Comparison of ENCODE assay signal across 8 cellular contexts in genomic region chr13:99431927-99432636, GRCh38.
DNase-seq lines count a peak whose midpoint lies in the region; ATAC-seq and TF ChIP-seq lines count a peak whose summit lies in the region.

No MANE protein-coding gene starts in this region.

- no peak overlapping the region for H2AK5ac ChIP-seq in mesenchymal stem cell (ENCODE audit: low read length, severe bottlenecking)

- H3K23ac ChIP-seq in mesenchymal stem cell (ENCODE audit: low read length in 2 of 2) = no peak overlapping the region

- peak overlapping the region; percentile 79 for H2AFZ ChIP-seq in mesenchymal stem cell (ENCODE audit: low read depth, low read length)

- TF ChIP-seq POLR2A in vagina (IDR thresholded peaks at IDR 0.05) = no peak

- no peak overlapping the region for H3K4ac ChIP-seq in mesenchymal stem cell (ENCODE audit: low read depth in 1 of 2, low read length in 2 of 2)

- H3K36me3 ChIP-seq in mesenchymal stem cell (ENCODE audit: control insufficient read depth in 1 of 2, insufficient read depth in 2 of 2, low read depth in 1 of 2, low read length in 2 of 2) (no peaks in the 10 kb centered on the region), vagina (no peaks in the 10 kb centered on the region)

- TF ChIP-seq CTCF in vagina (IDR thresholded peaks at IDR 0.05) (no peak), foreskin keratinocyte (conservative IDR thresholded peaks at IDR 0.05) (no peak), glutamatergic neuron (IDR thresholded peaks at IDR 0.05; ENCODE audit: partially characterized antibody, unreplicated experiment) (no peak)

- no peak overlapping the region for H3K4me2 ChIP-seq in mesenchymal stem cell (ENCODE audit: low read length, poor library complexity, severe bottlenecking)

- no peak overlapping the region for H3K14ac ChIP-seq in mesenchymal stem cell (ENCODE audit: low read length in 2 of 2)

- H2BK15ac ChIP-seq in mesenchymal stem cell (ENCODE audit: low read depth, poor library complexity, severe bottlenecking) = no peak overlapping the region

- H3K27ac ChIP-seq in mesenchymal stem cell (ENCODE audit: low read length, poor library complexity, severe bottlenecking) (no peak overlapping the region), vagina (no peak overlapping the region), foreskin keratinocyte (no peak overlapping the region)

- H3K4me1 ChIP-seq in mesenchymal stem cell (ENCODE audit: control insufficient read depth, insufficient read depth, low read depth, low read length) = peaks cover 10% of the 10 kb centered on the region
- H3K4me1 ChIP-seq in vagina = peaks cover 20% of the 10 kb centered on the region
- H3K4me1 ChIP-seq in foreskin keratinocyte = no peaks in the 10 kb centered on the region

- H4K91ac ChIP-seq in mesenchymal stem cell (ENCODE audit: low read length) = no peak overlapping the region

- H3K9me3 ChIP-seq in mesenchymal stem cell (ENCODE audit: control insufficient read depth, low read length) (no peaks in the 10 kb centered on the region), vagina (no peaks in the 10 kb centered on the region)

- peak overlapping the region in 1 of 2 experiments; percentile 51 for H2BK12ac ChIP-seq in mesenchymal stem cell (ENCODE audit: low read length in 2 of 2)

- no peak overlapping the region for H4K8ac ChIP-seq in mesenchymal stem cell (ENCODE audit: low read length)

- H3K9ac ChIP-seq in mesenchymal stem cell (ENCODE audit: low read length) = peak overlapping the region; percentile 80

- no peaks in the 10 kb centered on the region for H3K9me3 Mint-ChIP-seq in T-helper 2 cell treated with Interferon-gamma antibody and Interleukin-4, amounts not matched to agents 5 μg/mL and 100 μg/mL, for 36 hours
- H3K9me3 Mint-ChIP-seq in glutamatergic neuron (ENCODE audit: unreplicated experiment) = peaks cover 5% of the 10 kb centered on the region

- H3K27me3 ChIP-seq in mesenchymal stem cell (ENCODE audit: control insufficient read depth in 1 of 2, insufficient read depth in 1 of 2, low read length in 2 of 2) (peaks cover 9 to 11% of the 10 kb centered on the region in 2 experiments), vagina (no peaks in the 10 kb centered on the region), foreskin keratinocyte (peaks cover 3% of the 10 kb centered on the region)

- H3K4me1 Mint-ChIP-seq in T-helper 2 cell treated with Interferon-gamma antibody and Interleukin-4, amounts not matched to agents 5 μg/mL and 100 μg/mL, for 36 hours (ENCODE audit: low read depth) = peaks cover 59% of the 10 kb centered on the region
- no peaks in the 10 kb centered on the region for H3K4me1 Mint-ChIP-seq in glutamatergic neuron (ENCODE audit: low read depth, unreplicated experiment)

- H3K27me3 Mint-ChIP-seq in T-helper 2 cell treated with Interferon-gamma antibody and Interleukin-4, amounts not matched to agents 5 μg/mL and 100 μg/mL, for 36 hours (ENCODE audit: low read depth) = no peaks in the 10 kb centered on the region
- H3K27me3 Mint-ChIP-seq in glutamatergic neuron (ENCODE audit: unreplicated experiment) = no peaks in the 10 kb centered on the region

- H3K4me3 ChIP-seq in mesenchymal stem cell (ENCODE audit: insufficient read depth in 1 of 2, low read depth in 1 of 2, low read length in 2 of 2) (peak overlapping the region in 1 of 2 experiments; percentile 73), vagina (no peak overlapping the region)

- no peak overlapping the region for H2BK5ac ChIP-seq in mesenchymal stem cell (ENCODE audit: low read depth, low read length, poor library complexity, severe bottlenecking)

- no peak for DNase-seq in T-helper 2 cell treated with Interferon-gamma antibody and Interleukin-4, amounts not matched to agents 5 μg/mL and 100 μg/mL, for 36 hours (ENCODE audit: low spot score)
- DNase-seq in mesenchymal stem cell = no peak
- DNase-seq in vagina (ENCODE audit: extremely low spot score in 2 of 2) = no peak
- DNase-seq in foreskin keratinocyte = no peak
- no peak for DNase-seq in activated CD4-positive, alpha-beta T cell treated with anti-CD3 and anti-CD28 coated beads, Interleukin-2, amount 50 U/mL, for 48 hours
- DNase-seq in glutamatergic neuron = no peak

- intact Hi-C loops in vagina (cut with DNase I) = loop anchor here (5.0 kb wide), 1 partner anchor 255 kb away; no protein-coding TSS in a partner anchor

- H3K4me3 Mint-ChIP-seq in T-helper 2 cell treated with Interferon-gamma antibody and Interleukin-4, amounts not matched to agents 5 μg/mL and 100 μg/mL, for 36 hours = peak overlapping the region; percentile 74
- no peak overlapping the region for H3K4me3 Mint-ChIP-seq in glutamatergic neuron (ENCODE audit: unreplicated experiment)

- 87% methylated on average over 18 of the region's 18 CpGs for WGBS in mesenchymal stem cell

- ATAC-seq in GM18907 (IDR thresholded peaks at IDR 0.05; ENCODE audit: unreplicated experiment) (peak; percentile 48), HG02884 (IDR thresholded peaks at IDR 0.05; ENCODE audit: unreplicated experiment) (peak; percentile 21), foreskin keratinocyte (no peak)

- H3K79me1 ChIP-seq in mesenchymal stem cell (replicated peaks; ENCODE audit: low read length, poor library complexity, severe bottlenecking) = no peaks in the 10 kb centered on the region

- H3K36me3 Mint-ChIP-seq in T-helper 2 cell treated with Interferon-gamma antibody and Interleukin-4, amounts not matched to agents 5 μg/mL and 100 μg/mL, for 36 hours (ENCODE audit: low read depth) = no peaks in the 10 kb centered on the region
- H3K36me3 Mint-ChIP-seq in glutamatergic neuron (ENCODE audit: unreplicated experiment) = peaks cover 5% of the 10 kb centered on the region

- H3K18ac ChIP-seq in mesenchymal stem cell (ENCODE audit: low read depth in 1 of 2, low read length in 2 of 2) = peak overlapping the region in 1 of 2 experiments; percentile 25

- no peak overlapping the region for H2BK120ac ChIP-seq in mesenchymal stem cell (ENCODE audit: low read depth, low read length)

- peak overlapping the region; percentile 78 for H3K27ac Mint-ChIP-seq in T-helper 2 cell treated with Interferon-gamma antibody and Interleukin-4, amounts not matched to agents 5 μg/mL and 100 μg/mL, for 36 hours
- no peak overlapping the region for H3K27ac Mint-ChIP-seq in glutamatergic neuron (ENCODE audit: unreplicated experiment)
